In the genomic region with DNA sequence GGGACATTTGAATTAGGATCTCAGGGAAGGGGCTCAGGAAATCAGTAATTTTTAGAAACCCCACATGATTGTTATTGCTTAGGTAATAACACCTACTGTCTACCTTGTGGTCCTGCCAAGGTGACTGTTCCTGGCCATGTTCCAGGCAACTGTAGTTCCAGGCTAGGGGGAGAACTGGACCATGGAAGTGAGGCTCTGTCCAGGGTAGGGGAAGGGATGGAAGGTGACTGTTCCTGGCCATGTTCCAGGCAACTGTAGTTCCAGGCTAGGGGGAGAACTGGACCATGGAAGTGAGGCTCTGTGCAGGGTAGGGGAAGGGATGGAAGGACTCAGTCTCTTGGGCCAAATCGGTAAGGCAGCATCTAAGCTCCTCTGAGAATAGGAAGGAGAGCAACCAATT, we compare ENCODE assay signal across 8 cellular contexts. TPM values are rescaled to one million over a fixed set of nuclear protein-coding genes. Genes with fewer than 3 reads are reported as not detected.
DNase-seq lines count a peak whose midpoint lies in the region; ATAC-seq, FAIRE-seq and TF ChIP-seq lines count a peak whose summit lies in the region.
"Not testable (repeated sequence)": the region's sequence is repeated elsewhere in the genome, so short reads cannot be mapped to it uniquely, and the experiment has no call there.

No MANE protein-coding gene starts in this region.

- TF ChIP-seq POLR2A in K562 (conservative IDR thresholded peaks at IDR 0.05); thyroid gland (IDR thresholded peaks at IDR 0.05): not testable (repeated sequence)

- H3K4me1 Mint-ChIP-seq in CD4-positive, alpha-beta memory T cell: peaks cover 18 to 36% (median 25%) of the 10 kb centered on the region in 4 donors
- H3K4me1 Mint-ChIP-seq in activated CD8-positive, alpha-beta T cell treated with anti-CD3 and anti-CD28 coated beads for 36 hours (ENCODE audit: low read depth): peaks cover 27% of the 10 kb centered on the region
- peaks cover 28% of the 10 kb centered on the region for H3K4me1 Mint-ChIP-seq in glutamatergic neuron (ENCODE audit: low read depth, unreplicated experiment)
- H3K4me1 Mint-ChIP-seq in nephron progenitor cell: not testable (repeated sequence)

- not testable (repeated sequence) for H3K9me3 Mint-ChIP-seq in CD4-positive, alpha-beta memory T cell; activated CD8-positive, alpha-beta T cell treated with anti-CD3 and anti-CD28 coated beads for 36 hours; glutamatergic neuron (ENCODE audit: unreplicated experiment); nephron progenitor cell

- ATAC-seq in activated CD8-positive, alpha-beta T cell treated with anti-CD3 and anti-CD28 coated beads for 36 hours; K562: not testable (repeated sequence)
- ATAC-seq in left lobe of liver: peak; percentile 43

- peaks cover 41% of the 10 kb centered on the region for H3K36me3 ChIP-seq in CD4-positive, alpha-beta memory T cell (ENCODE audit: insufficient read depth, low read length)
- H3K36me3 ChIP-seq in K562 (ENCODE audit: control insufficient read depth, insufficient read depth, low read length) (peaks cover 69% of the 10 kb centered on the region; the same call in 2 of the 3 replicates), thyroid gland (peaks cover 23 to 24% of the 10 kb centered on the region in 2 donors)

- in situ Hi-C loops in K562 (cut with MboI): not testable (repeated sequence)

- not testable (repeated sequence) for BruUV-seq in K562 (replicated peaks; lab: Mats Ljungman, UMichigan)

- H3K4me1 ChIP-seq in CD4-positive, alpha-beta memory T cell (ENCODE audit: insufficient read depth, low read length): peaks cover 14% of the 10 kb centered on the region
- H3K4me1 ChIP-seq in K562 (replicated peaks in 1 of 2; ENCODE audit: control insufficient read depth in 2 of 2, insufficient read depth in 2 of 2, low read length in 2 of 2); thyroid gland: not testable (repeated sequence)

- H3K79me2 ChIP-seq in K562 (ENCODE audit: control insufficient read depth, insufficient read depth, low read length): peaks cover 19% of the 10 kb centered on the region

- not testable (repeated sequence) for H3K27ac ChIP-seq in CD4-positive, alpha-beta memory T cell (ENCODE audit: low read depth, low read length); K562 (ENCODE audit: extremely low read depth, low read depth, low read length); thyroid gland

- not testable (repeated sequence) for H3K27me3 Mint-ChIP-seq in CD4-positive, alpha-beta memory T cell; activated CD8-positive, alpha-beta T cell treated with anti-CD3 and anti-CD28 coated beads for 36 hours; glutamatergic neuron (ENCODE audit: unreplicated experiment); nephron progenitor cell (ENCODE audit: low read depth, poor library complexity)

- not testable (repeated sequence) for H3K9me1 ChIP-seq in K562 (ENCODE audit: control insufficient read depth, insufficient read depth, low read length)

- TF ChIP-seq EP300 in Ishikawa (IDR thresholded peaks at IDR 0.05; ENCODE audit: borderline replicate concordance); K562 (IDR thresholded peaks at IDR 0.05; ENCODE audit: low read length): not testable (repeated sequence)

- peak; percentile 42 for FAIRE-seq in K562 (lab: Jason Lieb, UNC)

- TF ChIP-seq CTCF in activated CD8-positive, alpha-beta T cell treated with anti-CD3 and anti-CD28 coated beads for 36 hours (IDR thresholded peaks at IDR 0.05); K562 (IDR thresholded peaks at IDR 0.05 in 2 of 3, conservative IDR thresholded peaks at IDR 0.05 in 1 of 3; ENCODE audit: insufficient read depth in 2 of 3, low read depth in 1 of 3, low read length in 3 of 3); glutamatergic neuron (IDR thresholded peaks at IDR 0.05; ENCODE audit: partially characterized antibody, unreplicated experiment); nephron progenitor cell (IDR thresholded peaks at IDR 0.05); thyroid gland (IDR thresholded peaks at IDR 0.05): not testable (repeated sequence)

- no CpG with 5 or more reads among the region's 1 CpG for WGBS in K562 (ENCODE audit: insufficient coverage, low coverage, missing lambda C conversion rate)
- 63 to 74% methylated on average over 1 of the region's 1 CpG for WGBS in thyroid gland, 2 donors

- H3K4me3 ChIP-seq in CD4-positive, alpha-beta memory T cell (ENCODE audit: low read length in 2 of 2); K562; thyroid gland (replicated peaks in 1 of 3): not testable (repeated sequence)

- H3K9ac ChIP-seq in K562 (ENCODE audit: insufficient read depth in 1 of 2, low read depth in 2 of 2, low read length in 2 of 2): not testable (repeated sequence)

- H3K4me3 Mint-ChIP-seq in CD4-positive, alpha-beta memory T cell; activated CD8-positive, alpha-beta T cell treated with anti-CD3 and anti-CD28 coated beads for 36 hours; glutamatergic neuron (ENCODE audit: unreplicated experiment); nephron progenitor cell: not testable (repeated sequence)

- peak overlapping the region in 4 of 7 donors; percentile 11 to 61 (median 30) for H3K27ac Mint-ChIP-seq in CD4-positive, alpha-beta memory T cell
- peak overlapping the region; percentile 2 for H3K27ac Mint-ChIP-seq in activated CD8-positive, alpha-beta T cell treated with anti-CD3 and anti-CD28 coated beads for 36 hours
- H3K27ac Mint-ChIP-seq in glutamatergic neuron (ENCODE audit: unreplicated experiment) (peak overlapping the region; percentile 2), nephron progenitor cell (peak overlapping the region; percentile 70)

- intact Hi-C loops in CD4-positive, alpha-beta memory T cell (cut with micrococcal nuclease); activated CD8-positive, alpha-beta T cell treated with anti-CD3 and anti-CD28 coated beads for 36 hours (cut with micrococcal nuclease); K562 (cut with micrococcal nuclease); thyroid gland (cut with DNase I): not testable (repeated sequence)

- not testable (repeated sequence) for H4K20me1 ChIP-seq in K562 (replicated peaks; ENCODE audit: control insufficient read depth, insufficient read depth, low read length)

- CTCF ChIA-PET in CD4-positive, alpha-beta memory T cell (lab: Charles Lee; ENCODE audit: partially characterized antibody); activated CD8-positive, alpha-beta T cell treated with anti-CD3 and anti-CD28 coated beads for 36 hours (lab: Charles Lee); K562 (lab: Yijun Ruan, JAX; ENCODE audit: low intra/inter-chr PET ratio): not testable (repeated sequence)

- not testable (repeated sequence) for TF ChIP-seq RAD21 in Ishikawa (IDR thresholded peaks at IDR 0.05; ENCODE audit: low read depth); K562 (CRISPR knock-in tag; conservative IDR thresholded peaks at IDR 0.05 in 1 of 2, IDR thresholded peaks at IDR 0.05 in 1 of 2)

- POLR2A ChIA-PET in CD4-positive, alpha-beta memory T cell (lab: Charles Lee; ENCODE audit: partially characterized antibody): interaction anchor here (0.7 kb wide), 1 partner anchor 37 kb away, joined by 3 read pairs; no protein-coding TSS in a partner anchor
- POLR2A ChIA-PET in activated CD8-positive, alpha-beta T cell treated with anti-CD3 and anti-CD28 coated beads for 36 hours (lab: Charles Lee); K562 (lab: Yijun Ruan, JAX): not testable (repeated sequence)

- not testable (repeated sequence) for H2AFZ ChIP-seq in K562 (ENCODE audit: low read depth, low read length)

- not testable (repeated sequence) for DNase-seq in CD4-positive, alpha-beta memory T cell; activated CD8-positive, alpha-beta T cell treated with anti-CD3 and anti-CD28 coated beads for 36 hours; K562 (ENCODE audit: extremely low read depth in 1 of 4, low spot score in 3 of 4); glutamatergic neuron; left lobe of liver (ENCODE audit: low spot score); nephron progenitor cell
- peak; percentile 44 to 55 for DNase-seq in thyroid gland

- H3K36me3 Mint-ChIP-seq in CD4-positive, alpha-beta memory T cell: peaks cover 41 to 71% of the 10 kb centered on the region in 2 donors
- peaks cover 42% of the 10 kb centered on the region for H3K36me3 Mint-ChIP-seq in activated CD8-positive, alpha-beta T cell treated with anti-CD3 and anti-CD28 coated beads for 36 hours (ENCODE audit: low read depth)
- not testable (repeated sequence) for H3K36me3 Mint-ChIP-seq in glutamatergic neuron (ENCODE audit: unreplicated experiment)
- H3K36me3 Mint-ChIP-seq in nephron progenitor cell (ENCODE audit: low read depth): peaks cover 51% of the 10 kb centered on the region

- not testable (repeated sequence) for H3K4me2 ChIP-seq in K562 (ENCODE audit: insufficient read depth, low read length)

- not testable (repeated sequence) for H3K9me3 ChIP-seq in CD4-positive, alpha-beta memory T cell (ENCODE audit: control insufficient read depth in 1 of 2, low read length in 2 of 2); K562 (replicated peaks; ENCODE audit: control insufficient read depth, insufficient read depth, low read depth, low read length); thyroid gland

- H3K27me3 ChIP-seq in CD4-positive, alpha-beta memory T cell (ENCODE audit: insufficient read depth, low read length); K562 (ENCODE audit: control insufficient read depth in 2 of 2, insufficient read depth in 2 of 2, low read length in 2 of 2); thyroid gland: not testable (repeated sequence)

RNA-seq across cellular contexts. Expression of a gene that starts 23.5 kb away (rescaled TPM):
- total RNA-seq in CD4-positive, alpha-beta memory T cell: 10 to 100 TPM; 30.4 to 31.8 TPM
- polyA plus RNA-seq in CD4-positive, alpha-beta memory T cell: 10 to 100 TPM; 13.5 to 15.1 TPM
- total RNA-seq in activated CD8-positive, alpha-beta T cell treated with anti-CD3 and anti-CD28 coated beads for 36 hours: 10 to 100 TPM; 12.4 to 13.0 TPM
- total RNA-seq in K562 (2011; cell fraction: chromatin; rRNA removed; ENCODE audit: low replicate concordance): 16.5 and 32.0 TPM in 2 replicates
- 7.8 and 10.3 TPM in 2 replicates for total RNA-seq in K562 (2011; cell fraction: nucleolus; rRNA removed)
- total RNA-seq in K562 (2011; cell fraction: nucleoplasm; rRNA removed): 13.6 and 16.8 TPM in 2 replicates
- total RNA-seq in K562 (2014; rRNA removed): 7.2 and 8.8 TPM in 2 replicates
- 15.4 TPM in 2 replicates for total RNA-seq in K562 (2014; rRNA removed; fragmentation: Illumina TruSeq; extraction: Trizol)
- total RNA-seq in K562 (2015; rRNA removed; fragmentation: Illumina TruSeq; extraction: Trizol): 12.0 and 12.9 TPM in 2 replicates
- 10.1 and 10.2 TPM in 2 replicates for total RNA-seq in K562 (2021)
- 15.2 and 18.0 TPM in 2 replicates for polyA plus RNA-seq in K562 (2011; rRNA removed)
- 4.0 and 6.8 TPM in 2 replicates for polyA plus RNA-seq in K562 (2011; cell fraction: cytosol; rRNA removed)
- 18.2 and 21.1 TPM in 2 replicates for polyA plus RNA-seq in K562 (2011; cell fraction: nucleus; rRNA removed)
- polyA plus RNA-seq in K562 (2012): 6.7 and 7.6 TPM in 2 replicates
- 14.5 and 16.9 TPM in 2 replicates for polyA plus RNA-seq in K562 (2014; fragmentation: Illumina TruSeq; extraction: Trizol)
- polyA plus RNA-seq in K562 (2014; fragmentation: Nextera tagmentation; extraction: Ambion mirVana): 10 to 100 TPM in 1 of 2 experiments, 1 to 10 TPM in 1; 5.5 to 12.0 TPM
- polyA plus RNA-seq in K562 (2014; rRNA removed): 12.0 and 12.4 TPM in 2 replicates
- polyA minus RNA-seq in K562 (2011; rRNA and poly(A)+ RNA removed): 16.7 and 22.3 TPM in 2 replicates
- 5.5 and 6.8 TPM in 2 replicates for polyA minus RNA-seq in K562 (2011; cell fraction: cytosol; rRNA and poly(A)+ RNA removed)
- polyA minus RNA-seq in K562 (2011; cell fraction: nucleus; rRNA and poly(A)+ RNA removed): 10.5 and 18.7 TPM in 2 replicates
- 101 TPM for total RNA-seq in glutamatergic neuron (ENCODE audit: unreplicated experiment)
- total RNA-seq in left lobe of liver: 7.4 TPM
- total RNA-seq in thyroid gland: 10 to 100 TPM; 23.6 to 31.0 (median 27.5) TPM

Comparison
In these comparisons a context has a peak if more than half of its experiments do, and no peak if none do; other contexts are left out.
1. H3K27ac Mint-ChIP-seq: peak in every context shown above with its lines; median percentile 70 in nephron progenitor cell; 30 in CD4-positive, alpha-beta memory T cell; 2 in activated CD8-positive, alpha-beta T cell treated with anti-CD3 and anti-CD28 coated beads for 36 hours; 2 in glutamatergic neuron.